In the genomic region with DNA sequence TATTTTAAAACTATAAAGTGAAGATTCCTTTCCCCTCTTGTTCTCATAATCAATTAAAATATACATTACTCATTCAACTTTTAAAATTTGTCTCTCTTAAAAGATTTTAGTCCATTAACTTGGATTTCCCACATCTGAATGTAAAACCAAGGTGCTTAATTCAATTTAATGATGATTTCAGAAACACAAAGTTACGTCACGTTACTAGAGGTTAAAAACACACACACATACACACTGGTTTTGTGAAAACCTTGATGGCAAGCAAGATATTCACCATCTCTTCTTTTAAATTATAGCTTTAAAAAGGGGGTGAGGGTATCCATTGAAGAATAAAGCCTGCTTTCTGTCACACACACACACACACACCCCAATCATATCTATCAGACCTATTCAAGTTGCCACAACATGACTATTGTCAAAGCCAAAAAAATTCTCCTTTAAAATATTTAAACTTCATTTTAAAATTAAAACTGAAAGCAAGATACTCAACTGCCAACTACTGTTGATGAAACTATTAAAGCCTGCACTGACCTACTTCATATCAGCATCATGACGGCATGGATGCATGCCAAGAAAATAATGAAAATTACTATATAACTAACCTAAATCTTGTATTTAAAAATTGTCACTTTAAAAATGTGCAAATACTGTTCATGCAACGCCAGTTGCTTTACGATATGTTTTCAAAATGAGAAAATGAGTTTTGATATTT, we compare ENCODE assay signal across 1 cellular context.
TF ChIP-seq lines count a peak whose summit lies in the region.

No MANE protein-coding gene starts in this region.

TF ChIP-seq in GM23338, 12 proteins besides CTCF, POLR2A, EP300 and RAD21:
- TF ChIP-seq, protein P1, sequence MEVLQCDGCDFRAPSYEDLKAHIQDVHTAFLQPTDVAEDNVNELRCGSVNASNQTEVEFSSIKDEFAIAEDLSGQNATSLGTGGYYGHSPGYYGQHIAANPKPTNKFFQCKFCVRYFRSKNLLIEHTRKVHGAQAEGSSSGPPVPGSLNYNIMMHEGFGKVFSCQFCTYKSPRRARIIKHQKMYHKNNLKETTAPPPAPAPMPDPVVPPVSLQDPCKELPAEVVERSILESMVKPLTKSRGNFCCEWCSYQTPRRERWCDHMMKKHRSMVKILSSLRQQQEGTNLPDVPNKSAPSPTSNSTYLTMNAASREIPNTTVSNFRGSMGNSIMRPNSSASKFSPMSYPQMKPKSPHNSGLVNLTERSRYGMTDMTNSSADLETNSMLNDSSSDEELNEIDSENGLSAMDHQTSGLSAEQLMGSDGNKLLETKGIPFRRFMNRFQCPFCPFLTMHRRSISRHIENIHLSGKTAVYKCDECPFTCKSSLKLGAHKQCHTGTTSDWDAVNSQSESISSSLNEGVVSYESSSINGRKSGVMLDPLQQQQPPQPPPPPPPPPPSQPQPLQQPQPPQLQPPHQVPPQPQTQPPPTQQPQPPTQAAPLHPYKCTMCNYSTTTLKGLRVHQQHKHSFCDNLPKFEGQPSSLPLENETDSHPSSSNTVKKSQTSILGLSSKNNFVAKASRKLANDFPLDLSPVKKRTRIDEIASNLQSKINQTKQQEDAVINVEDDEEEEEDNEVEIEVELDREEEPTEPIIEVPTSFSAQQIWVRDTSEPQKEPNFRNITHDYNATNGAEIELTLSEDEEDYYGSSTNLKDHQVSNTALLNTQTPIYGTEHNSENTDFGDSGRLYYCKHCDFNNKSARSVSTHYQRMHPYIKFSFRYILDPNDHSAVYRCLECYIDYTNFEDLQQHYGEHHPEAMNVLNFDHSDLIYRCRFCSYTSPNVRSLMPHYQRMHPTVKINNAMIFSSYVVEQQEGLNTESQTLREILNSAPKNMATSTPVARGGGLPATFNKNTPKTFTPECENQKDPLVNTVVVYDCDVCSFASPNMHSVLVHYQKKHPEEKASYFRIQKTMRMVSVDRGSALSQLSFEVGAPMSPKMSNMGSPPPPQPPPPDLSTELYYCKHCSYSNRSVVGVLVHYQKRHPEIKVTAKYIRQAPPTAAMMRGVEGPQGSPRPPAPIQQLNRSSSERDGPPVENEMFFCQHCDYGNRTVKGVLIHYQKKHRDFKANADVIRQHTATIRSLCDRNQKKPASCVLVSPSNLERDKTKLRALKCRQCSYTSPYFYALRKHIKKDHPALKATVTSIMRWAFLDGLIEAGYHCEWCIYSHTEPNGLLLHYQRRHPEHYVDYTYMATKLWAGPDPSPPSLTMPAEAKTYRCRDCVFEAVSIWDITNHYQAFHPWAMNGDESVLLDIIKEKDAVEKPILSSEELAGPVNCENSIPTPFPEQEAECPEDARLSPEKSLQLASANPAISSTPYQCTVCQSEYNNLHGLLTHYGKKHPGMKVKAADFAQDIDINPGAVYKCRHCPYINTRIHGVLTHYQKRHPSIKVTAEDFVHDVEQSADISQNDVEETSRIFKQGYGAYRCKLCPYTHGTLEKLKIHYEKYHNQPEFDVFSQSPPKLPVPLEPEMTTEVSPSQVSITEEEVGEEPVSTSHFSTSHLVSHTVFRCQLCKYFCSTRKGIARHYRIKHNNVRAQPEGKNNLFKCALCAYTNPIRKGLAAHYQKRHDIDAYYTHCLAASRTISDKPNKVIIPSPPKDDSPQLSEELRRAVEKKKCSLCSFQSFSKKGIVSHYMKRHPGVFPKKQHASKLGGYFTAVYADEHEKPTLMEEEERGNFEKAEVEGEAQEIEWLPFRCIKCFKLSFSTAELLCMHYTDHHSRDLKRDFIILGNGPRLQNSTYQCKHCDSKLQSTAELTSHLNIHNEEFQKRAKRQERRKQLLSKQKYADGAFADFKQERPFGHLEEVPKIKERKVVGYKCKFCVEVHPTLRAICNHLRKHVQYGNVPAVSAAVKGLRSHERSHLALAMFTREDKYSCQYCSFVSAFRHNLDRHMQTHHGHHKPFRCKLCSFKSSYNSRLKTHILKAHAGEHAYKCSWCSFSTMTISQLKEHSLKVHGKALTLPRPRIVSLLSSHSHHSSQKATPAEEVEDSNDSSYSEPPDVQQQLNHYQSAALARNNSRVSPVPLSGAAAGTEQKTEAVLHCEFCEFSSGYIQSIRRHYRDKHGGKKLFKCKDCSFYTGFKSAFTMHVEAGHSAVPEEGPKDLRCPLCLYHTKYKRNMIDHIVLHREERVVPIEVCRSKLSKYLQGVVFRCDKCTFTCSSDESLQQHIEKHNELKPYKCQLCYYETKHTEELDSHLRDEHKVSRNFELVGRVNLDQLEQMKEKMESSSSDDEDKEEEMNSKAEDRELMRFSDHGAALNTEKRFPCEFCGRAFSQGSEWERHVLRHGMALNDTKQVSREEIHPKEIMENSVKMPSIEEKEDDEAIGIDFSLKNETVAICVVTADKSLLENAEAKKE (CRISPR knock-in tag; IDR thresholded peaks at IDR 0.05) = no peak
- no peak for TF ChIP-seq NANOG (IDR thresholded peaks at IDR 0.05; ENCODE audit: borderline replicate concordance)
- TF ChIP-seq ZNF114 (CRISPR knock-in tag; IDR thresholded peaks at IDR 0.05) = no peak
- TF ChIP-seq EZH2 (IDR thresholded peaks at IDR 0.05; ENCODE audit: low read depth, unreplicated experiment) = no peak
- no peak for TF ChIP-seq ZNF331 (CRISPR knock-in tag; IDR thresholded peaks at IDR 0.05; ENCODE audit: low read depth)
- TF ChIP-seq, protein P2, sequence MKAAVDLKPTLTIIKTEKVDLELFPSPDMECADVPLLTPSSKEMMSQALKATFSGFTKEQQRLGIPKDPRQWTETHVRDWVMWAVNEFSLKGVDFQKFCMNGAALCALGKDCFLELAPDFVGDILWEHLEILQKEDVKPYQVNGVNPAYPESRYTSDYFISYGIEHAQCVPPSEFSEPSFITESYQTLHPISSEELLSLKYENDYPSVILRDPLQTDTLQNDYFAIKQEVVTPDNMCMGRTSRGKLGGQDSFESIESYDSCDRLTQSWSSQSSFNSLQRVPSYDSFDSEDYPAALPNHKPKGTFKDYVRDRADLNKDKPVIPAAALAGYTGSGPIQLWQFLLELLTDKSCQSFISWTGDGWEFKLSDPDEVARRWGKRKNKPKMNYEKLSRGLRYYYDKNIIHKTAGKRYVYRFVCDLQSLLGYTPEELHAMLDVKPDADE (IDR thresholded peaks at IDR 0.05) = no peak
- no peak for TF ChIP-seq CREB1 (CRISPR knock-in tag; IDR thresholded peaks at IDR 0.05; ENCODE audit: low read depth)
- no peak for TF ChIP-seq STAT1 (IDR thresholded peaks at IDR 0.05; ENCODE audit: unreplicated experiment)
- TF ChIP-seq, protein P3, sequence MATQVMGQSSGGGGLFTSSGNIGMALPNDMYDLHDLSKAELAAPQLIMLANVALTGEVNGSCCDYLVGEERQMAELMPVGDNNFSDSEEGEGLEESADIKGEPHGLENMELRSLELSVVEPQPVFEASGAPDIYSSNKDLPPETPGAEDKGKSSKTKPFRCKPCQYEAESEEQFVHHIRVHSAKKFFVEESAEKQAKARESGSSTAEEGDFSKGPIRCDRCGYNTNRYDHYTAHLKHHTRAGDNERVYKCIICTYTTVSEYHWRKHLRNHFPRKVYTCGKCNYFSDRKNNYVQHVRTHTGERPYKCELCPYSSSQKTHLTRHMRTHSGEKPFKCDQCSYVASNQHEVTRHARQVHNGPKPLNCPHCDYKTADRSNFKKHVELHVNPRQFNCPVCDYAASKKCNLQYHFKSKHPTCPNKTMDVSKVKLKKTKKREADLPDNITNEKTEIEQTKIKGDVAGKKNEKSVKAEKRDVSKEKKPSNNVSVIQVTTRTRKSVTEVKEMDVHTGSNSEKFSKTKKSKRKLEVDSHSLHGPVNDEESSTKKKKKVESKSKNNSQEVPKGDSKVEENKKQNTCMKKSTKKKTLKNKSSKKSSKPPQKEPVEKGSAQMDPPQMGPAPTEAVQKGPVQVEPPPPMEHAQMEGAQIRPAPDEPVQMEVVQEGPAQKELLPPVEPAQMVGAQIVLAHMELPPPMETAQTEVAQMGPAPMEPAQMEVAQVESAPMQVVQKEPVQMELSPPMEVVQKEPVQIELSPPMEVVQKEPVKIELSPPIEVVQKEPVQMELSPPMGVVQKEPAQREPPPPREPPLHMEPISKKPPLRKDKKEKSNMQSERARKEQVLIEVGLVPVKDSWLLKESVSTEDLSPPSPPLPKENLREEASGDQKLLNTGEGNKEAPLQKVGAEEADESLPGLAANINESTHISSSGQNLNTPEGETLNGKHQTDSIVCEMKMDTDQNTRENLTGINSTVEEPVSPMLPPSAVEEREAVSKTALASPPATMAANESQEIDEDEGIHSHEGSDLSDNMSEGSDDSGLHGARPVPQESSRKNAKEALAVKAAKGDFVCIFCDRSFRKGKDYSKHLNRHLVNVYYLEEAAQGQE (IDR thresholded peaks at IDR 0.05; ENCODE audit: unreplicated experiment) = no peak
- no peak for TF ChIP-seq POLR2AphosphoS5 (IDR thresholded peaks at IDR 0.05; ENCODE audit: low read depth)
- no peak for TF ChIP-seq EZH2phosphoT487 (IDR thresholded peaks at IDR 0.05; ENCODE audit: unreplicated experiment)
- TF ChIP-seq JUNB (IDR thresholded peaks at IDR 0.05; ENCODE audit: unreplicated experiment) = no peak
TF ChIP-seq in GM23338: peak in this region for 0.
